ENCODE assay signal across 15 cellular contexts in the genomic region with DNA sequence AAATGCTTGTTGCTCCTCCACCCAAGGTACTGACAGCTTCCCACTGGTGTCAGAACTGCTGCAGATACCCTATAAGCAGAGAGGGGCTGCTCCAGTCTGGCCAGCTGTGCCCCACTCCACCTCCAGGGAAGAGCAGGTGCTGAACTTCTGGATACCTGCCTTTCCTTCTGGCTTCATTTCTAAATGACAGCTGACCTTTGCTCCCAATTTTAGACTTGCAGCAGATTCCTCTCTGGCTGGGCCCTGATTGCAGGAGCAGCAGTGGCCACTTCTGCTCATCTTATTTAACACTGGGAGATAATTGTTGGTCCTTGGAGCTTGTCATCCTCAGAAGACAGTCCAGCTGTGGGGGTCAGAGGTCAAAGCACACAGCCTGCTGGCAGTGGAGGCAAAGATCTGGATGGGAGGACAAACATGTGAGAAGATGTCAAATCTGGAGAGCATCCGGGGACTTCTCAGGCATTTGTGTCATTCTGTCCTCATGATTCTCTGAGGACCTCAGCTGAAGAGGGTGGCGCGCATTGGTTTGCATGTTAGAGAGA. TPM values are rescaled to one million over a fixed set of nuclear protein-coding genes. Genes with fewer than 3 reads are reported as not detected.
DNase-seq lines count a peak whose midpoint lies in the region; ATAC-seq and TF ChIP-seq lines count a peak whose summit lies in the region.
"Had no signal": no experiment of that assay in that cellular context is flagged by ENCODE, and none has a peak within 500 bp of the region (broad histone marks: within the 10 kb centered on the region; RNA-seq: fewer than 3 reads in every experiment).

No MANE protein-coding gene starts in this region.

- H3K27me3 ChIP-seq in left ventricle myocardium inferior (ENCODE audit: low read depth): no peaks in the 10 kb centered on the region
- H3K27me3 ChIP-seq: MG63 had no signal

- peaks cover 77 to 89% of the 10 kb centered on the region in 2 donors for H3K4me1 Mint-ChIP-seq in stimulated activated naive B cell treated with anti-CD40 and anti-IgM and Interleukin-4, amounts not matched to agents 10 μg/mL and 1 μg/mL and 100 μg/mL, for 72 hours

- H3K36me3 ChIP-seq in left ventricle myocardium inferior: no peaks in the 10 kb centered on the region
- H3K36me3 ChIP-seq: MG63 had no signal

- intact Hi-C loops in left ventricle myocardium inferior (cut with micrococcal nuclease): no loop called here
- intact Hi-C loops in left cardiac atrium (cut with DNase I): no loop called here
- intact Hi-C loops in left colon (cut with DNase I, micrococcal nuclease): loop anchor here in 1 of 2 donors (10.0 kb wide), 1 partner anchor 1245 kb away; the partner anchor contains the start of gene EPG5

- peaks cover 22% of the 10 kb centered on the region for H3K4me1 ChIP-seq in left ventricle myocardium inferior

- H3K27ac ChIP-seq in left ventricle myocardium inferior (replicated peaks): no peak overlapping the region

- H3K9me3 Mint-ChIP-seq in stimulated activated naive B cell treated with anti-CD40 and anti-IgM and Interleukin-4, amounts not matched to agents 10 μg/mL and 1 μg/mL and 100 μg/mL, for 72 hours: peaks cover 0 to 1% of the 10 kb centered on the region in 2 donors

- H3K4me3 ChIP-seq in left ventricle myocardium inferior: no peak overlapping the region
- H3K4me3 ChIP-seq: MG63 had no signal

- peak overlapping the region; percentile 33 for H3K27ac Mint-ChIP-seq in stimulated activated naive B cell treated with anti-CD40 and anti-IgM and Interleukin-4, amounts not matched to agents 10 μg/mL and 1 μg/mL and 100 μg/mL, for 72 hours

- peaks cover 65 to 90% of the 10 kb centered on the region in 2 donors for H3K36me3 Mint-ChIP-seq in stimulated activated naive B cell treated with anti-CD40 and anti-IgM and Interleukin-4, amounts not matched to agents 10 μg/mL and 1 μg/mL and 100 μg/mL, for 72 hours
- H3K36me3 Mint-ChIP-seq: CD4-positive, CD25-positive, alpha-beta regulatory T cell had no signal

- no peak overlapping the region for H3K4me3 Mint-ChIP-seq in stimulated activated naive B cell treated with anti-CD40 and anti-IgM and Interleukin-4, amounts not matched to agents 10 μg/mL and 1 μg/mL and 100 μg/mL, for 72 hours
- H3K4me3 Mint-ChIP-seq: CD4-positive, CD25-positive, alpha-beta regulatory T cell had no signal

- ATAC-seq in left cardiac atrium (no peak), left colon (peak; percentile 73), HG03469 (IDR thresholded peaks at IDR 0.05; ENCODE audit: unreplicated experiment) (no peak)
- no peak for ATAC-seq in stimulated activated naive B cell treated with anti-CD40 and anti-IgM and Interleukin-4, amounts not matched to agents 10 μg/mL and 1 μg/mL and 100 μg/mL, for 72 hours (replicated peaks)

- no peak for TF ChIP-seq CTCF in left ventricle myocardium inferior (IDR thresholded peaks at IDR 0.05; ENCODE audit: borderline replicate concordance)

- no peaks in the 10 kb centered on the region for H3K9me3 ChIP-seq in left ventricle myocardium inferior (replicated peaks)
- H3K9me3 ChIP-seq: MG63 had no signal

- DNase-seq in left ventricle myocardium inferior (peak; percentile 41), left cardiac atrium (no peak), NCI-H69 (lab: John Stamatoyannopoulos, UW) (peak; percentile 82), left colon (no peak), globus pallidus (ENCODE audit: low spot score) (no peak)
- DNase-seq in stimulated activated naive B cell treated with anti-CD40 and anti-IgM and Interleukin-4, amounts not matched to agents 10 μg/mL and 1 μg/mL and 100 μg/mL, for 72 hours: no peak
- DNase-seq: CD4-positive, CD25-positive, alpha-beta regulatory T cell; GF-D8; MG63; NCI-H1092 treated with DMSO at 0.1 percent for 48 hours; NCI-H187; NCI-H446 treated with DMSO at 0.1 percent for 48 hours; OCI-M1; RPMI8226 had no signal

- no peaks in the 10 kb centered on the region for H3K27me3 Mint-ChIP-seq in stimulated activated naive B cell treated with anti-CD40 and anti-IgM and Interleukin-4, amounts not matched to agents 10 μg/mL and 1 μg/mL and 100 μg/mL, for 72 hours
- H3K27me3 Mint-ChIP-seq: CD4-positive, CD25-positive, alpha-beta regulatory T cell had no signal

RNA-seq across cellular contexts. Expression of gene SETBP1, which starts 38.9 kb away (rescaled TPM):
- total RNA-seq in left ventricle myocardium inferior (10.3 TPM), left cardiac atrium (10 to 100 TPM in 1 of 2 donors, 1 to 10 TPM in 1; 9.8 to 16.7 TPM), left colon (10 to 100 TPM; 10.2 to 21.2 TPM)

Comparison
In these comparisons a context has a peak if more than half of its experiments do, and no peak if none do; other contexts are left out.
1. DNase-seq: peak in left ventricle myocardium inferior (single experiment) and NCI-H69 (single experiment); none in left cardiac atrium (single experiment), left colon (0 of 2), stimulated activated naive B cell treated with anti-CD40 and anti-IgM and Interleukin-4, amounts not matched to agents 10 μg/mL and 1 μg/mL and 100 μg/mL, for 72 hours (single experiment) and globus pallidus (single experiment).